ENCODE assay signal across 8 cellular contexts in the genomic region with DNA sequence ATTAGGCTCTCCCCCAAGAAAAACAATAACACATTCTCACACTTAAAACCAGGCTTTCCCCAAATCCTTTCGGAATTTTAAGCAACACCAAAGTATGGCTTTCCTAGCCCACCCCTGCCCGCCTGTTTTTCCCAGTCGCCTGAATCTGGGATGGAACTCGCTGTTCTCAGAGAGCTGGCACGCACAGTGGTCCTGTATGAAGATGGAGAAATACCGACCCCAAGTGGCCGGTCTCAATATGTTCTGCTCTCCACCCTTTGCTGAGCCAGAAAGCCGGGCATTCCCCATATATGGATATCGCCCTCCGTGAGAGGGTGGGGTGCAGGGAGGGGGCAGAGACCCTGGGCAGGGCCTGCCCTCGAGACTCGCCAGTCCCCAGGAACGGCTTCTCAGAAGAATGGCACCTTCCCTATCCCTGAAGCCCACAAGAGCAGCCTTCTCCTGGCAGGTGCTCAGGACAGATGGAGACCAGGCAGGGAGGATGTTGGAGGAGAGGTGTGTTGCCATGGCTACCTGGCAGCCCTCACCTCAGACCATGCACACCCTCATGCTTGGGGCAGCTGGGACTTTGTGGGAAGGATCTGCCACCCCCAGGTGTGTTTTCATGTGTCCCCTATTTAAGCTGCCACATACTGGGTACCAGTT. TPM values are rescaled to one million over a fixed set of nuclear protein-coding genes. Genes with fewer than 3 reads are reported as not detected.
DNase-seq lines count a peak whose midpoint lies in the region; ATAC-seq, FAIRE-seq and TF ChIP-seq lines count a peak whose summit lies in the region.

No MANE protein-coding gene starts in this region.

- H3K4me2 ChIP-seq in PC-3 (ENCODE audit: low read length): no peak overlapping the region

- H3K27me3 Mint-ChIP-seq in CD4-positive, alpha-beta T cell: no peaks in the 10 kb centered on the region
- H3K27me3 Mint-ChIP-seq in HFFc6 (ENCODE audit: insufficient read depth): peaks cover 11% of the 10 kb centered on the region
- H3K27me3 Mint-ChIP-seq in stimulated activated naive CD8-positive, alpha-beta T cell treated with anti-CD3 and anti-CD28 coated beads, Interleukin-15, amount 100 ng/mL, for 72 hours: no peaks in the 10 kb centered on the region

- BruUV-seq in PC-3 (replicated peaks; lab: Mats Ljungman, UMichigan): no TSS peak

- H3K9me2 ChIP-seq in PC-3 (replicated peaks; ENCODE audit: low read length): no peaks in the 10 kb centered on the region

- intact Hi-C loops in CD4-positive, alpha-beta T cell (cut with DNase I, micrococcal nuclease): no loop called here
- intact Hi-C loops in PC-3 (cut with micrococcal nuclease) (no loop called here), kidney (cut with DNase I) (no loop called here)

- FAIRE-seq in kidney (lab: Jason Lieb, UNC): no peak

- H3K27ac Mint-ChIP-seq in CD4-positive, alpha-beta T cell: no peak overlapping the region
- no peak overlapping the region; the same call in 1 of the 2 replicates for H3K27ac Mint-ChIP-seq in HFFc6
- no peak overlapping the region for H3K27ac Mint-ChIP-seq in stimulated activated naive CD8-positive, alpha-beta T cell treated with anti-CD3 and anti-CD28 coated beads, Interleukin-15, amount 100 ng/mL, for 72 hours

- H3K27me3 ChIP-seq in CD4-positive, alpha-beta T cell (ENCODE audit: control insufficient read depth, insufficient read depth, low read length): no peaks in the 10 kb centered on the region
- H3K27me3 ChIP-seq in PC-3 (ENCODE audit: low read length): no peaks in the 10 kb centered on the region

- no peaks in the 10 kb centered on the region for H4K20me1 ChIP-seq in PC-3 (ENCODE audit: low read length)

- no peaks in the 10 kb centered on the region for H3K79me2 ChIP-seq in PC-3 (ENCODE audit: low read length)

- ATAC-seq in CD4-positive, alpha-beta T cell (ENCODE audit: poor library complexity): no peak
- peak; percentile 25 for ATAC-seq in PC-3
- ATAC-seq in stimulated activated naive CD8-positive, alpha-beta T cell treated with anti-CD3 and anti-CD28 coated beads, Interleukin-15, amount 100 ng/mL, for 72 hours: peak; percentile 27

- peaks cover 8% of the 10 kb centered on the region for H3K4me1 ChIP-seq in PC-3 (ENCODE audit: insufficient read depth, low read length)
- H3K4me1 ChIP-seq in kidney (ENCODE audit: control insufficient read depth in 1 of 2, insufficient read depth in 1 of 2, low read depth in 1 of 2, low read length in 2 of 2): no peaks in the 10 kb centered on the region

- H3F3A ChIP-seq in PC-3 (ENCODE audit: low read length, unreplicated experiment): no peaks in the 10 kb centered on the region

- no peak overlapping the region for H3K4me3 Mint-ChIP-seq in CD4-positive, alpha-beta T cell
- peak overlapping the region; percentile 31; the same call in 1 of the 2 replicates for H3K4me3 Mint-ChIP-seq in HFFc6
- no peak overlapping the region for H3K4me3 Mint-ChIP-seq in stimulated activated naive CD8-positive, alpha-beta T cell treated with anti-CD3 and anti-CD28 coated beads, Interleukin-15, amount 100 ng/mL, for 72 hours

- DNase-seq in CD4-positive, alpha-beta T cell: no peak
- DNase-seq in HFFc6: peak; percentile 55
- peak; percentile 69 for DNase-seq in PC-3
- peak; percentile 83 to 84 for DNase-seq in cardiac fibroblast (ENCODE audit: low read depth in 2 of 2)
- DNase-seq in kidney: no peak
- DNase-seq in stimulated activated naive CD8-positive, alpha-beta T cell treated with anti-CD3 and anti-CD28 coated beads, Interleukin-15, amount 100 ng/mL, for 72 hours: peak; percentile 31 to 43
- DNase-seq in NCI-H187 treated with DMSO at 0.1 percent for 48 hours (lab: John Stamatoyannopoulos, UW): no peak
- DNase-seq in NCI-H526 treated with DMSO at 0.1 percent for 48 hours (lab: John Stamatoyannopoulos, UW): no peak

- CTCF ChIA-PET in CD4-positive, alpha-beta T cell (lab: Charles Lee): interaction anchor here (1.0 kb wide), 1 partner anchor 9 kb away, joined by 3 read pairs; no protein-coding TSS in a partner anchor
- CTCF ChIA-PET in PC-3 (lab: Charles Lee): no interaction called here

- POLR2A ChIA-PET in CD4-positive, alpha-beta T cell (lab: Charles Lee): no interaction called here
- POLR2A ChIA-PET in PC-3 (lab: Charles Lee; ENCODE audit: unreplicated experiment): no interaction called here

- H3K9ac ChIP-seq in PC-3 (ENCODE audit: low read length) (no peak overlapping the region), kidney (ENCODE audit: low read length in 2 of 2) (no peak overlapping the region)

- no peak overlapping the region for H3K27ac ChIP-seq in CD4-positive, alpha-beta T cell (ENCODE audit: low read depth, low read length)
- H3K27ac ChIP-seq in PC-3 (ENCODE audit: low read length) (no peak overlapping the region), kidney (ENCODE audit: low read depth in 2 of 2, low read length in 2 of 2) (no peak overlapping the region)

- H3K36me3 Mint-ChIP-seq in CD4-positive, alpha-beta T cell (ENCODE audit: low read depth): no peaks in the 10 kb centered on the region
- H3K36me3 Mint-ChIP-seq in HFFc6 (ENCODE audit: low read depth): no peaks in the 10 kb centered on the region

- TF ChIP-seq CTCF in CD4-positive, alpha-beta T cell (IDR thresholded peaks at IDR 0.05): peak; percentile 50
- TF ChIP-seq CTCF in HFFc6 (IDR thresholded peaks at IDR 0.05): peak; percentile 86
- peak; percentile 86 for TF ChIP-seq CTCF in PC-3 (conservative IDR thresholded peaks at IDR 0.05; ENCODE audit: low read depth, low read length)
- TF ChIP-seq CTCF in cardiac fibroblast (IDR thresholded peaks at IDR 0.05; ENCODE audit: low read depth, low read length): peak; percentile 83
- TF ChIP-seq CTCF in kidney (IDR thresholded peaks at IDR 0.05; ENCODE audit: borderline replicate concordance, extremely low read depth, insufficient read depth): peak; percentile 67

- H3K36me3 ChIP-seq in PC-3 (ENCODE audit: low read depth, low read length) (no peaks in the 10 kb centered on the region), kidney (ENCODE audit: control insufficient read depth in 1 of 2, insufficient read depth in 2 of 2, low read length in 2 of 2) (no peaks in the 10 kb centered on the region)

- H3K4me1 Mint-ChIP-seq in CD4-positive, alpha-beta T cell (ENCODE audit: low read depth): peaks cover 16% of the 10 kb centered on the region
- peaks cover 22% of the 10 kb centered on the region for H3K4me1 Mint-ChIP-seq in HFFc6 (ENCODE audit: low read depth)
- H3K4me1 Mint-ChIP-seq in stimulated activated naive CD8-positive, alpha-beta T cell treated with anti-CD3 and anti-CD28 coated beads, Interleukin-15, amount 100 ng/mL, for 72 hours: peaks cover 10% of the 10 kb centered on the region

- H3K4me3 ChIP-seq in PC-3 (ENCODE audit: low read length) (no peak overlapping the region), cardiac fibroblast (replicated peaks in 1 of 2; ENCODE audit: low read depth in 2 of 2, low read length in 2 of 2) (no peak overlapping the region), kidney (ENCODE audit: low read length in 2 of 2) (no peak overlapping the region)

- no peak overlapping the region for H2AFZ ChIP-seq in PC-3 (ENCODE audit: low read length)

- no peaks in the 10 kb centered on the region for H3K9me3 ChIP-seq in CD4-positive, alpha-beta T cell (ENCODE audit: control insufficient read depth, low read length)
- H3K9me3 ChIP-seq in PC-3 (ENCODE audit: low read length) (no peaks in the 10 kb centered on the region), kidney (ENCODE audit: control insufficient read depth in 1 of 2, low read length in 2 of 2) (no peaks in the 10 kb centered on the region)

- H3K9me3 Mint-ChIP-seq in CD4-positive, alpha-beta T cell: no peaks in the 10 kb centered on the region
- no peaks in the 10 kb centered on the region for H3K9me3 Mint-ChIP-seq in HFFc6
- no peaks in the 10 kb centered on the region for H3K9me3 Mint-ChIP-seq in stimulated activated naive CD8-positive, alpha-beta T cell treated with anti-CD3 and anti-CD28 coated beads, Interleukin-15, amount 100 ng/mL, for 72 hours

RNA-seq across cellular contexts. Expression of gene TACR2, which starts 3.4 kb away (rescaled TPM):
- total RNA-seq in CD4-positive, alpha-beta T cell: not detected
- total RNA-seq in HFFc6 (2021; fragmentation: NEBNext Ultra II Directional; extraction: Animal tissue kit (Norgen Biotek cat#: 25700)): not detected
- total RNA-seq in PC-3 (2014; rRNA removed): 0.40 TPM in 1 of 2 replicates, not detected in the other
- 0.38 TPM for total RNA-seq in kidney
- 0.37 TPM for polyA plus RNA-seq in kidney (ENCODE audit: insufficient read depth, low read depth, low replicate concordance)

RNA-seq across cellular contexts. Expression of gene TSPAN15, which starts 37.9 kb away (rescaled TPM):
- total RNA-seq in CD4-positive, alpha-beta T cell: 1 to 10 TPM; 2.2 to 2.5 TPM
- 1 to 10 TPM; 1.8 to 4.0 (median 2.1) TPM for total RNA-seq in HFFc6 (2021; fragmentation: NEBNext Ultra II Directional; extraction: Animal tissue kit (Norgen Biotek cat#: 25700))
- total RNA-seq in PC-3 (2014; rRNA removed): 186 and 212 TPM in 2 replicates
- total RNA-seq in kidney: 65.4 TPM
- polyA plus RNA-seq in kidney (ENCODE audit: insufficient read depth, low read depth, low replicate concordance): 28.2 TPM

Comparison
In these comparisons a context has a peak if more than half of its experiments do, and no peak if none do; other contexts are left out.
1. DNase-seq: peak in HFFc6 (single experiment), PC-3 (single experiment), cardiac fibroblast (2 of 2) and stimulated activated naive CD8-positive, alpha-beta T cell treated with anti-CD3 and anti-CD28 coated beads, Interleukin-15, amount 100 ng/mL, for 72 hours (2 of 2); none in CD4-positive, alpha-beta T cell (0 of 10), kidney (single experiment), NCI-H187 treated with DMSO at 0.1 percent for 48 hours (single experiment) and NCI-H526 treated with DMSO at 0.1 percent for 48 hours (single experiment).
2. RNA of gene TSPAN15, which starts 37.9 kb away (total RNA-seq): 186 to 212 TPM in PC-3 and 65.4 TPM in kidney (single experiment); 2.2 to 2.5 TPM in CD4-positive, alpha-beta T cell and 1.8 to 4.0 TPM in HFFc6; every median in the first group is over 10 times any median in the second.
3. Peak in every context shown above with its lines, with median percentiles within 50 percentile points of each other: CTCF ChIP-seq.